Comparison of ENCODE assay signal across 26 cellular contexts in genomic region chr5:60563696-60564324, GRCh38.
A peak's percentile ranks its signal among the peaks of the same experiment; 100 is the strongest.
DNase-seq lines count a peak whose midpoint lies in the region; ATAC-seq, FAIRE-seq and TF ChIP-seq lines count a peak whose summit lies in the region.
"Had no signal": no experiment of that assay in that cellular context is flagged by ENCODE, and none has a peak within 500 bp of the region (broad histone marks: within the 10 kb centered on the region; RNA-seq: fewer than 3 reads in every experiment).

No MANE protein-coding gene starts in this region.

- H3K27ac ChIP-seq in HepG2 (ENCODE audit: extremely low read length, insufficient read depth, low read length) (peak overlapping the region; percentile 21), right lobe of liver (no peak overlapping the region)
- H3K27ac ChIP-seq: 22Rv1; A549; BLaER1 treated with 17β-estradiol and CSF1 and Interleukin-3, amounts not matched to agents 10 nM and 100 nM; C4-2B had no signal

- no peaks in the 10 kb centered on the region for H4K20me1 ChIP-seq in HepG2 (ENCODE audit: insufficient read depth, low read length)
- H4K20me1 ChIP-seq: BLaER1 treated with 17β-estradiol and CSF1 and Interleukin-3, amounts not matched to agents 10 nM and 100 nM had no signal

- no peak overlapping the region for H2AFZ ChIP-seq in HepG2 (ENCODE audit: low read length)

- FAIRE-seq in HepG2 (lab: Jason Lieb, UNC): peak; percentile 70
- FAIRE-seq: A549, GM12878, GM12892, GM18507 had no signal

- H3K4me3 ChIP-seq in HepG2 (replicated peaks in 1 of 3; ENCODE audit: insufficient read depth in 1 of 3, low read depth in 2 of 3, low read length in 3 of 3) (no peak overlapping the region), right lobe of liver (no peak overlapping the region)
- H3K4me3 ChIP-seq: A549; BLaER1 treated with 17β-estradiol and CSF1 and Interleukin-3, amounts not matched to agents 10 nM and 100 nM; GM12878 had no signal

- intact Hi-C loops in left colon (cut with DNase I, micrococcal nuclease) (no loop called here), HepG2 (cut with micrococcal nuclease; ENCODE audit: unreplicated experiment) (loop anchor here (1.0 to 10.0 kb wide), 2 partner anchors 22 to 79 kb away; no protein-coding TSS in a partner anchor), right lobe of liver (cut with DNase I) (no loop called here)

- in situ Hi-C loops in HepG2 (cut with HindIII; ENCODE audit: extremely low pct_ligation_motif_present, low pct_unique_long_range_greater_than_20kb): no loop called here

- H3K4me2 ChIP-seq in HepG2 (ENCODE audit: low read depth, low read length): no peak overlapping the region
- H3K4me2 ChIP-seq: A549; BLaER1 treated with 17β-estradiol and CSF1 and Interleukin-3, amounts not matched to agents 10 nM and 100 nM had no signal

- no peaks in the 10 kb centered on the region for H3K79me2 ChIP-seq in HepG2 (ENCODE audit: insufficient read depth, low read length)

- 65% methylated on average over 13 of the region's 13 CpGs for WGBS in HepG2 (ENCODE audit: low lambda C conversion rate)
- WGBS in right lobe of liver (ENCODE audit: insufficient coverage, low coverage, low lambda C conversion rate, missing lambda C conversion rate): 77% methylated on average over 13 of the region's 13 CpGs

- no peak for TF ChIP-seq RAD21 in HepG2 (CRISPR knock-in tag; IDR thresholded peaks at IDR 0.05)

- H3K9me3 ChIP-seq in HepG2 (ENCODE audit: low read length): peaks cover 19% of the 10 kb centered on the region
- H3K9me3 ChIP-seq in right lobe of liver: no peaks in the 10 kb centered on the region

- DNase-seq in HuH-7 (ENCODE audit: low spot score) (peak; percentile 37), left colon (no peak), HepG2 (ENCODE audit: low spot score) (peak; percentile 86), right lobe of liver (no peak), COLO668 (lab: John Stamatoyannopoulos, UW; ENCODE audit: unreplicated experiment) (no peak), SKM-1 (lab: John Stamatoyannopoulos, UW; ENCODE audit: unreplicated experiment) (no peak)
- no peak for DNase-seq in activated naive CD4-positive, alpha-beta T cell treated with anti-CD3 and anti-CD28 coated beads, Interleukin-2, amount 50 U/mL, for 16 hours
- DNase-seq in central memory CD4-positive, alpha-beta T cell: no peak
- DNase-seq: AML-193; CD4-positive, alpha-beta T cell; CD8-positive, alpha-beta T cell; COR-L47; DMS 273 treated with DMSO at 0.1 percent for 48 hours; DMS153; DMS53; DMS79; DND-41; EL; GDM1 had no signal

- H3K36me3 ChIP-seq in HepG2 (replicated peaks in 1 of 2; ENCODE audit: control insufficient read depth in 1 of 2, insufficient read depth in 2 of 2, low read length in 2 of 2) (no peaks in the 10 kb centered on the region), right lobe of liver (no peaks in the 10 kb centered on the region)

- TF ChIP-seq POLR2A in HepG2 (IDR thresholded peaks at IDR 0.05; ENCODE audit: insufficient read depth in 1 of 2, low read depth in 2 of 2, low read length in 2 of 2): no peak
- TF ChIP-seq POLR2A in right lobe of liver (IDR thresholded peaks at IDR 0.05): no peak

- POLR2A ChIA-PET in HepG2 (lab: Yijun Ruan, JAX): interaction anchor here (0.6 kb wide), 1 partner anchor 76 kb away, joined by 3 read pairs; no protein-coding TSS in a partner anchor

- TF ChIP-seq CTCF in HepG2 (CRISPR knock-in tag; IDR thresholded peaks at IDR 0.05): no peak
- no peak for TF ChIP-seq CTCF in right lobe of liver (IDR thresholded peaks at IDR 0.05)

- ATAC-seq in left colon (peak; percentile 44), HepG2 (peak; percentile 100), right lobe of liver (peak; percentile 50 to 77 (median 69))
- ATAC-seq: A549; CD8-positive, alpha-beta T cell; GM12878 had no signal

- CTCF ChIA-PET in HepG2 (lab: Yijun Ruan, JAX; ENCODE audit: low intra/inter-chr PET ratio, low total read pairs): no interaction called here

- H3K4me1 ChIP-seq in HepG2 (ENCODE audit: insufficient read depth, low read length): peaks cover 17% of the 10 kb centered on the region
- no peaks in the 10 kb centered on the region for H3K4me1 ChIP-seq in right lobe of liver
- H3K4me1 ChIP-seq: A549; BLaER1 treated with 17β-estradiol and CSF1 and Interleukin-3, amounts not matched to agents 10 nM and 100 nM had no signal

- no peaks in the 10 kb centered on the region for H3K27me3 ChIP-seq in HepG2 (ENCODE audit: control insufficient read depth in 1 of 2, insufficient read depth in 2 of 2, low read length in 2 of 2)
- H3K27me3 ChIP-seq in right lobe of liver: no peaks in the 10 kb centered on the region
- H3K27me3 ChIP-seq: BLaER1 treated with 17β-estradiol and CSF1 and Interleukin-3, amounts not matched to agents 10 nM and 100 nM had no signal

- no TSS peak for BruUV-seq in HepG2 (replicated peaks; lab: Mats Ljungman, UMichigan)

- no peak overlapping the region for H3K9ac ChIP-seq in HepG2 (ENCODE audit: insufficient read depth, low read depth, low read length)
- H3K9ac ChIP-seq: BLaER1 treated with 17β-estradiol and CSF1 and Interleukin-3, amounts not matched to agents 10 nM and 100 nM had no signal

- TF ChIP-seq EP300 in HepG2 (IDR thresholded peaks at IDR 0.05; ENCODE audit: low read depth in 2 of 2, low read length in 2 of 2): peak; percentile 59 to 65; a peak in 2 of 4 replicates
- TF ChIP-seq EP300 in HepG2 (CRISPR knock-in tag; IDR thresholded peaks at IDR 0.05; ENCODE audit: borderline replicate concordance): no peak; the same call in 1 of the 2 replicates

TF ChIP-seq in HepG2, 621 proteins besides CTCF, POLR2A, EP300 and RAD21 (continues in another document):
- TF ChIP-seq RNF2 (conservative IDR thresholded peaks at IDR 0.05; ENCODE audit: low read depth) (no peak), PAF1 (CRISPR knock-in tag; IDR thresholded peaks at IDR 0.05) (no peak), ZNF224 (CRISPR knock-in tag; IDR thresholded peaks at IDR 0.05) (no peak), NR2C2 (CRISPR knock-in tag; IDR thresholded peaks at IDR 0.05; ENCODE audit: borderline replicate concordance) (no peak), ZMYM2 (CRISPR knock-in tag; IDR thresholded peaks at IDR 0.05) (peak; percentile 66; the same call in 1 of the 2 replicates), ZBTB44 (CRISPR knock-in tag; IDR thresholded peaks at IDR 0.05) (no peak), ZNF572 (CRISPR knock-in tag; IDR thresholded peaks at IDR 0.05) (no peak), ZNF235 (CRISPR knock-in tag; IDR thresholded peaks at IDR 0.05; ENCODE audit: borderline replicate concordance) (no peak), ZNF337 (CRISPR knock-in tag; IDR thresholded peaks at IDR 0.05; ENCODE audit: borderline replicate concordance, low read depth) (no peak), GFI1 (CRISPR knock-in tag; IDR thresholded peaks at IDR 0.05; ENCODE audit: borderline replicate concordance) (no peak), PBX2 (CRISPR knock-in tag; IDR thresholded peaks at IDR 0.05) (no peak), ZBTB33 (CRISPR knock-in tag; IDR thresholded peaks at IDR 0.05) (no peak), HOXA7 (CRISPR knock-in tag; IDR thresholded peaks at IDR 0.05) (no peak), PHB2 (IDR thresholded peaks at IDR 0.05; ENCODE audit: partially characterized antibody) (no peak), ZNF615 (CRISPR knock-in tag; IDR thresholded peaks at IDR 0.05; ENCODE audit: borderline replicate concordance) (no peak), SMARCE1 (IDR thresholded peaks at IDR 0.05; ENCODE audit: borderline replicate concordance) (no peak), PLSCR1 (CRISPR knock-in tag; IDR thresholded peaks at IDR 0.05; ENCODE audit: borderline replicate concordance) (no peak), TCF7L2 (IDR thresholded peaks at IDR 0.05; ENCODE audit: low read depth, low read length) (no peak)

Comparison
In these comparisons a context has a peak if more than half of its experiments do, and no peak if none do; other contexts are left out.
1. DNase-seq: peak in HuH-7 (single experiment) and HepG2 (single experiment); none in left colon (0 of 2), right lobe of liver (0 of 3), activated naive CD4-positive, alpha-beta T cell treated with anti-CD3 and anti-CD28 coated beads, Interleukin-2, amount 50 U/mL, for 16 hours (single experiment), COLO668 (single experiment), SKM-1 (single experiment) and central memory CD4-positive, alpha-beta T cell (single experiment).
2. ATAC-seq: peak in every context shown above with its lines; median percentile 100 in HepG2; 69 in right lobe of liver; 44 in left colon.